In the genomic region with DNA sequence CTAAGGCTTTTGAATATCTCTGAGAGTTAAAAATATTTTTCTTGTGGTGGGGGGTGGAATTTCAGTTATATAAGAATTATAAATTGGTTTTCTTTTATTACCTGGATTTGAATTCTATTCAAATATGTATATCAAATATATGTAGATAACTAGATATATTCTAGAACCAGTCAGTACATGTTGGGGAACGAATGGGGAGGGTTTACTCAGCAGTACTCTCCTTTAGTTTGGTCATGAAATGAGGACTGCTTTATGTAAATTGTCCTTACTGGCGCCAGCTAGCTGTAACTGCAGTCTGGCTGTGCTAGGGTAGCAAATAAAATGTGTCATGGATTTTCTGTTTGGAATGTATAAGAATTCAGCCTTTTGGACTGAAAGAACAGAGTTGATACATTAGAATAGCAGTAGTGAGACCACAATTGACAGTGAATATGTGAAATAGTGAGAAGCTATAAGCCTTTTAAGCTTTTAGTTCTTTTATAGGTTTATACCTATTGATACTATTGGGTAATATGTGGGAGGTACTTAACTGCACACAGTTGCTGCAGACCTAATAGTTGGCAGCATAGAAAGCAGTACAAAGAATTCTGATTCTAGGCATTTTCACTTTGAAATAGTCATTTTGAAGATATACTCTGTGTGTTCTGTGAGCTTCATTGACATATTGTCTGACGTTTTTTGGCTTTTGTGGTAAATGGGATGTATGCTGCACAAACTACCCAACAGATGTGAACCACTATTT, we compare ENCODE assay signal across 8 cellular contexts. TPM values are rescaled to one million over a fixed set of nuclear protein-coding genes. Genes with fewer than 3 reads are reported as not detected.
DNase-seq lines count a peak whose midpoint lies in the region; ATAC-seq, FAIRE-seq and TF ChIP-seq lines count a peak whose summit lies in the region.

No MANE protein-coding gene starts in this region.

- 14 to 40% methylated on average over 1 to 3 of the region's 3 CpGs for WGBS in endodermal cell (ENCODE audit: insufficient coverage in 1 of 2, insufficient read length in 1 of 2), 2 experiments

- no peaks in the 10 kb centered on the region for H3K9me3 Mint-ChIP-seq in T-helper 1 cell treated with Interleukin-12 subunit alpha and Interleukin-12 subunit beta and Interleukin-4 antibody, amounts not matched to agents 30 μg/mL and 1 μg/mL, for 36 hours
- H3K9me3 Mint-ChIP-seq in endodermal cell, result peaks cover 3% of the 10 kb centered on the region

- POLR2A ChIA-PET in AG04450 (lab: Yijun Ruan, JAX), result interaction anchor here (0.6 to 1.4 kb wide), 5 partner anchors 10 to 136 kb away, joined by 3 to 9 read pairs (median 4); a partner anchor contains a TSS

- H3K27ac Mint-ChIP-seq in T-helper 1 cell treated with Interleukin-12 subunit alpha and Interleukin-12 subunit beta and Interleukin-4 antibody, amounts not matched to agents 30 μg/mL and 1 μg/mL, for 36 hours, result peak overlapping the region; percentile 97
- H3K27ac Mint-ChIP-seq in endodermal cell, result peak overlapping the region; percentile 66

- DNase-seq in AG04450 (ENCODE audit: low read depth, low spot score) (peak; percentile 51), GM12892 (ENCODE audit: insufficient read length) (no peak), NB4 (ENCODE audit: low read depth) (peak; percentile 78), endodermal cell (no peak), vagina (ENCODE audit: extremely low spot score in 2 of 2) (no peak)

- TF ChIP-seq CTCF in AG04450 (IDR thresholded peaks at IDR 0.05; ENCODE audit: low read depth, low read length), result no peak; the same call in 1 of the 2 replicates
- no peak for TF ChIP-seq CTCF in NB4 (IDR thresholded peaks at IDR 0.05; ENCODE audit: low read depth, low read length)
- peak; percentile 55 for TF ChIP-seq CTCF in endodermal cell (conservative IDR thresholded peaks at IDR 0.05)
- peak in 1 of 3 experiments; percentile 16 for TF ChIP-seq CTCF in vagina (IDR thresholded peaks at IDR 0.05)

- H3K4me3 Mint-ChIP-seq in T-helper 1 cell treated with Interleukin-12 subunit alpha and Interleukin-12 subunit beta and Interleukin-4 antibody, amounts not matched to agents 30 μg/mL and 1 μg/mL, for 36 hours, result peak overlapping the region; percentile 85
- H3K4me3 Mint-ChIP-seq in endodermal cell, result no peak overlapping the region

- H3K9me3 ChIP-seq in AG04450 (ENCODE audit: control insufficient read depth, insufficient read depth, low read length) (no peaks in the 10 kb centered on the region), endodermal cell (ENCODE audit: control insufficient read depth, low read length) (peaks cover 5% of the 10 kb centered on the region), mucosa of rectum (ENCODE audit: control insufficient read depth in 2 of 2, low read length in 2 of 2) (no peaks in the 10 kb centered on the region), vagina (no peaks in the 10 kb centered on the region)

- intact Hi-C loops in vagina (cut with DNase I), result no loop called here

- ATAC-seq in HG02642 (IDR thresholded peaks at IDR 0.05; ENCODE audit: poor library complexity, unreplicated experiment), result peak; percentile 79

- H3K9ac ChIP-seq in endodermal cell (ENCODE audit: extremely low read depth, low read length, poor library complexity, severe bottlenecking), result no peak overlapping the region
- no peak overlapping the region for H3K9ac ChIP-seq in mucosa of rectum (ENCODE audit: low read depth in 1 of 2, low read length in 2 of 2)

- no peak for TF ChIP-seq POLR2A in GM12892 (IDR thresholded peaks at IDR 0.05; ENCODE audit: low read depth, low read length)
- peak; percentile 27 for TF ChIP-seq POLR2A in NB4 (IDR thresholded peaks at IDR 0.05; ENCODE audit: extremely low read depth, insufficient read length)
- TF ChIP-seq POLR2A in vagina (IDR thresholded peaks at IDR 0.05), result no peak

- H3K27ac ChIP-seq in AG04450 (ENCODE audit: low read depth, low read length), result no peak overlapping the region
- peak overlapping the region; percentile 1 for H3K27ac ChIP-seq in endodermal cell (ENCODE audit: low read depth, low read length)
- H3K27ac ChIP-seq in mucosa of rectum (ENCODE audit: low read depth in 2 of 2, low read length in 2 of 2), result peak overlapping the region; percentile 54 to 56
- peak overlapping the region; percentile 40 for H3K27ac ChIP-seq in vagina

- H3K27me3 ChIP-seq in AG04450 (ENCODE audit: control insufficient read depth, insufficient read depth, low read length) (no peaks in the 10 kb centered on the region), endodermal cell (ENCODE audit: control insufficient read depth, insufficient read depth, low read length, poor library complexity, severe bottlenecking) (no peaks in the 10 kb centered on the region), mucosa of rectum (ENCODE audit: control insufficient read depth in 2 of 2, insufficient read depth in 2 of 2, low read length in 2 of 2) (no peaks in the 10 kb centered on the region), vagina (no peaks in the 10 kb centered on the region)

- H3K36me3 ChIP-seq in endodermal cell (ENCODE audit: control insufficient read depth, insufficient read depth, low read length) (no peaks in the 10 kb centered on the region), mucosa of rectum (ENCODE audit: control insufficient read depth in 2 of 2, insufficient read depth in 2 of 2, low read length in 2 of 2) (peaks cover 0 to 4% of the 10 kb centered on the region in 2 donors), vagina (no peaks in the 10 kb centered on the region)

- no peaks in the 10 kb centered on the region for H3K27me3 Mint-ChIP-seq in T-helper 1 cell treated with Interleukin-12 subunit alpha and Interleukin-12 subunit beta and Interleukin-4 antibody, amounts not matched to agents 30 μg/mL and 1 μg/mL, for 36 hours (ENCODE audit: low read depth)
- H3K27me3 Mint-ChIP-seq in endodermal cell (ENCODE audit: insufficient read depth), result no peaks in the 10 kb centered on the region

- peaks cover 31% of the 10 kb centered on the region for H3K36me3 Mint-ChIP-seq in T-helper 1 cell treated with Interleukin-12 subunit alpha and Interleukin-12 subunit beta and Interleukin-4 antibody, amounts not matched to agents 30 μg/mL and 1 μg/mL, for 36 hours (ENCODE audit: low read depth)
- peaks cover 24% of the 10 kb centered on the region for H3K36me3 Mint-ChIP-seq in endodermal cell (ENCODE audit: low read depth)

- H3K4me1 Mint-ChIP-seq in T-helper 1 cell treated with Interleukin-12 subunit alpha and Interleukin-12 subunit beta and Interleukin-4 antibody, amounts not matched to agents 30 μg/mL and 1 μg/mL, for 36 hours (ENCODE audit: low read depth), result peaks cover 66% of the 10 kb centered on the region
- peaks cover 51% of the 10 kb centered on the region for H3K4me1 Mint-ChIP-seq in endodermal cell

- CTCF ChIA-PET in AG04450 (lab: Charles Lee), result interaction anchor here (1.2 kb wide), 2 partner anchors 9 to 29 kb away, joined by 5 to 7 read pairs; a partner anchor contains a TSS

- peak; percentile 95 for FAIRE-seq in GM12892 (lab: Jason Lieb, UNC)

- H3K4me1 ChIP-seq in endodermal cell (ENCODE audit: control insufficient read depth, insufficient read depth, low read length) (peaks cover 7% of the 10 kb centered on the region), mucosa of rectum (ENCODE audit: control insufficient read depth in 2 of 2, insufficient read depth in 2 of 2, low read length in 2 of 2) (peaks cover 2 to 12% of the 10 kb centered on the region in 2 donors), vagina (peaks cover 57% of the 10 kb centered on the region)

- H3K4me3 ChIP-seq in AG04450 (ENCODE audit: low read depth, low read length) (no peak overlapping the region), NB4 (ENCODE audit: low read depth, low read length) (no peak overlapping the region), endodermal cell (ENCODE audit: low read length) (no peak overlapping the region), mucosa of rectum (ENCODE audit: low read length in 2 of 2) (peak overlapping the region; percentile 20 to 37), vagina (peak overlapping the region in 1 of 2 donors; percentile 7)

RNA-seq across cellular contexts. Expression of a gene that starts 29.0 kb away (rescaled TPM):
- polyA plus RNA-seq in AG04450 (2011; rRNA removed), result 24.8 and 26.6 TPM in 2 replicates
- 66.2 and 70.5 TPM in 2 replicates for polyA minus RNA-seq in AG04450 (2011; rRNA and poly(A)+ RNA removed)
- polyA plus RNA-seq in GM12892 (2012; ENCODE audit: missing spikeins), result 12.0 TPM
- total RNA-seq in endodermal cell (100 to 1,000 TPM; 174 to 222 TPM), vagina (46.4 TPM)
- 71.3 TPM for polyA plus RNA-seq in endodermal cell (2013, experiment 1 of 2)
- 71.2 TPM for polyA plus RNA-seq in endodermal cell (2013, experiment 2 of 2)

Comparison
In these comparisons a context has a peak if more than half of its experiments do, and no peak if none do; other contexts are left out.
1. DNase-seq: peak in AG04450 (single experiment) and NB4 (single experiment); none in GM12892 (single experiment), endodermal cell (single experiment) and vagina (0 of 2).
2. H3K4me3 ChIP-seq: peak in mucosa of rectum (2 of 2); none in AG04450 (single experiment), NB4 (single experiment) and endodermal cell (single experiment).